In genomic region chr6:75563032-75563431, GRCh38 we compare ENCODE assay signal across 9 cellular contexts. TPM values are rescaled to one million over a fixed set of nuclear protein-coding genes. Genes with fewer than 3 reads are reported as not detected.
DNase-seq lines count a peak whose midpoint lies in the region; ATAC-seq and TF ChIP-seq lines count a peak whose summit lies in the region.
"Had no signal": no experiment of that assay in that cellular context is flagged by ENCODE, and none has a peak within 500 bp of the region (broad histone marks: within the 10 kb centered on the region; RNA-seq: fewer than 3 reads in every experiment).

No MANE protein-coding gene starts in this region.

- H3K79me2 ChIP-seq in KMS-11 (ENCODE audit: insufficient read depth, low read depth): no peaks in the 10 kb centered on the region

- peaks cover 19% of the 10 kb centered on the region for H3K27me3 Mint-ChIP-seq in activated CD8-positive, alpha-beta T cell treated with anti-CD3 and anti-CD28 coated beads for 36 hours
- H3K27me3 Mint-ChIP-seq: brain had no signal

- no peak overlapping the region for H3K4me2 ChIP-seq in KMS-11

- H3K4me1 Mint-ChIP-seq in activated CD8-positive, alpha-beta T cell treated with anti-CD3 and anti-CD28 coated beads for 36 hours (ENCODE audit: low read depth): no peaks in the 10 kb centered on the region
- H3K4me1 Mint-ChIP-seq: brain had no signal

- H3K27ac ChIP-seq in KMS-11: no peak overlapping the region
- H3K27ac ChIP-seq in lower lobe of right lung: no peak overlapping the region

- H3K4me3 ChIP-seq in KMS-11 (IDR thresholded peaks at IDR 0.05; ENCODE audit: insufficient read depth, low read depth, low read length): no peak overlapping the region
- no peak overlapping the region for H3K4me3 ChIP-seq in lower lobe of right lung

- H3K9ac ChIP-seq in KMS-11: no peak overlapping the region

- DNase-seq in SHP77 (lab: John Stamatoyannopoulos, UW) (peak; percentile 37 to 49), SHP77 treated with DMSO at 0.1 percent for 48 hours (lab: John Stamatoyannopoulos, UW) (no peak), lower lobe of right lung (no peak), DMS79 (lab: John Stamatoyannopoulos, UW) (no peak)
- DNase-seq in activated CD8-positive, alpha-beta T cell treated with anti-CD3 and anti-CD28 coated beads for 36 hours: peak; percentile 11
- no peak for DNase-seq in activated CD4-positive, CD25-positive, alpha-beta regulatory T cell (lab: John Stamatoyannopoulos, UW)

- no peaks in the 10 kb centered on the region for H3K9me3 ChIP-seq in lower lobe of right lung

- no peak overlapping the region for H2AFZ ChIP-seq in KMS-11 (ENCODE audit: low read depth)

- H3K4me3 Mint-ChIP-seq in activated CD8-positive, alpha-beta T cell treated with anti-CD3 and anti-CD28 coated beads for 36 hours: no peak overlapping the region
- H3K4me3 Mint-ChIP-seq: brain had no signal

- CTCF ChIA-PET in activated CD8-positive, alpha-beta T cell treated with anti-CD3 and anti-CD28 coated beads for 36 hours (lab: Charles Lee): interaction anchor here (0.8 to 3.0 kb wide), 6 partner anchors 9 to 296 kb away, joined by 3 to 9 read pairs (median 7); no protein-coding TSS in a partner anchor

- peak; percentile 95 for ATAC-seq in GM21529 (IDR thresholded peaks at IDR 0.05; ENCODE audit: unreplicated experiment)
- ATAC-seq in activated CD8-positive, alpha-beta T cell treated with anti-CD3 and anti-CD28 coated beads for 36 hours: peak; percentile 73
- ATAC-seq in lower lobe of right lung: peak; percentile 65 to 67

- TF ChIP-seq CTCF in KMS-11 (conservative IDR thresholded peaks at IDR 0.05; ENCODE audit: low read depth, low read length): peak; percentile 47
- TF ChIP-seq CTCF in activated CD8-positive, alpha-beta T cell treated with anti-CD3 and anti-CD28 coated beads for 36 hours (IDR thresholded peaks at IDR 0.05): peak; percentile 24
- TF ChIP-seq CTCF in lower lobe of right lung (IDR thresholded peaks at IDR 0.05): no peak

- H3K27me3 ChIP-seq in KMS-11 (ENCODE audit: insufficient read depth, low read depth) (no peaks in the 10 kb centered on the region), lower lobe of right lung (ENCODE audit: low read depth) (no peaks in the 10 kb centered on the region)

- peaks cover 15% of the 10 kb centered on the region for H3K9me3 Mint-ChIP-seq in activated CD8-positive, alpha-beta T cell treated with anti-CD3 and anti-CD28 coated beads for 36 hours

- intact Hi-C loops in activated CD8-positive, alpha-beta T cell treated with anti-CD3 and anti-CD28 coated beads for 36 hours (cut with micrococcal nuclease): no loop called here
- intact Hi-C loops in lower lobe of right lung (cut with DNase I): no loop called here

- no peaks in the 10 kb centered on the region for H4K20me1 ChIP-seq in KMS-11 (ENCODE audit: insufficient read depth)

- H3K36me3 Mint-ChIP-seq in activated CD8-positive, alpha-beta T cell treated with anti-CD3 and anti-CD28 coated beads for 36 hours (ENCODE audit: low read depth): peaks cover 6% of the 10 kb centered on the region
- H3K36me3 Mint-ChIP-seq: brain had no signal

- POLR2A ChIA-PET in activated CD8-positive, alpha-beta T cell treated with anti-CD3 and anti-CD28 coated beads for 36 hours (lab: Charles Lee): no interaction called here

- no peaks in the 10 kb centered on the region for H3K4me1 ChIP-seq in KMS-11 (ENCODE audit: low read depth, poor library complexity, severe bottlenecking)
- no peaks in the 10 kb centered on the region for H3K4me1 ChIP-seq in lower lobe of right lung

- H3K36me3 ChIP-seq in KMS-11 (ENCODE audit: insufficient read depth): no peaks in the 10 kb centered on the region
- no peaks in the 10 kb centered on the region for H3K36me3 ChIP-seq in lower lobe of right lung

- no peak overlapping the region for H3K27ac Mint-ChIP-seq in activated CD8-positive, alpha-beta T cell treated with anti-CD3 and anti-CD28 coated beads for 36 hours
- H3K27ac Mint-ChIP-seq: brain had no signal

RNA-seq across cellular contexts. Expression of gene SENP6, which starts 38.6 kb away (rescaled TPM):
- 10 to 100 TPM; 70.2 to 72.0 TPM for total RNA-seq in activated CD8-positive, alpha-beta T cell treated with anti-CD3 and anti-CD28 coated beads for 36 hours
- 84.4 TPM for total RNA-seq in lower lobe of right lung

Comparison
In these comparisons a context has a peak if more than half of its experiments do, and no peak if none do; other contexts are left out.
1. DNase-seq: peak in SHP77 (2 of 2) and activated CD8-positive, alpha-beta T cell treated with anti-CD3 and anti-CD28 coated beads for 36 hours (single experiment); none in SHP77 treated with DMSO at 0.1 percent for 48 hours (single experiment), lower lobe of right lung (single experiment), DMS79 (single experiment) and activated CD4-positive, CD25-positive, alpha-beta regulatory T cell (0 of 4).
2. Peak in every context shown above with its lines, with median percentiles within 50 percentile points of each other: ATAC-seq.